Comparison of ENCODE assay signal across 20 cellular contexts in genomic region chr22:42428025-42428424, GRCh38. TPM values are rescaled to one million over a fixed set of nuclear protein-coding genes. Genes with fewer than 3 reads are reported as not detected.
"Had no signal": no experiment of that assay in that cellular context is flagged by ENCODE, and none has a peak within 500 bp of the region (broad histone marks: within the 10 kb centered on the region; RNA-seq: fewer than 3 reads in every experiment).

No MANE protein-coding gene starts in this region.

- H3K36me3 ChIP-seq: prostate gland, right lobe of liver, suprapubic skin, thyroid gland, upper lobe of left lung, uterus had no signal

- H3K36me3 Mint-ChIP-seq: naive thymus-derived CD4-positive, alpha-beta T cell; stimulated activated effector memory CD8-positive, alpha-beta T cell treated with anti-CD3 and anti-CD28 coated beads, Interleukin-12 subunit alpha, Interleukin-12 subunit beta, amount 100 ng/mL, for 72 hours had no signal

- H3K79me2 ChIP-seq: hepatocyte, parathyroid adenoma had no signal

- H3K9ac ChIP-seq: parathyroid adenoma had no signal

- H3K4me3 Mint-ChIP-seq: naive thymus-derived CD4-positive, alpha-beta T cell; stimulated activated effector memory CD8-positive, alpha-beta T cell treated with anti-CD3 and anti-CD28 coated beads, Interleukin-12 subunit alpha, Interleukin-12 subunit beta, amount 100 ng/mL, for 72 hours had no signal

- H3K27me3 ChIP-seq: hepatocyte, right lobe of liver, thyroid gland, upper lobe of left lung, uterus had no signal

- DNase-seq: dermis blood vessel endothelial cell; foreskin melanocyte; head of caudate nucleus; kidney; left colon; naive thymus-derived CD4-positive, alpha-beta T cell; occipital lobe; right lobe of liver; stimulated activated CD4-positive, alpha-beta T cell treated with anti-CD3 and anti-CD28 coated beads, Interleukin-4, amount 100 ng/mL, for 1 hour; stimulated activated CD8-positive, alpha-beta memory T cell treated with anti-CD3 and anti-CD28 coated beads, Interleukin-4, amount 100 ng/mL, for 48 hours; stimulated activated naive CD8-positive, alpha-beta T cell treated with anti-CD3 and anti-CD28 coated beads, Interleukin-15, Interleukin-2, amounts not matched to agents 100 U/mL and 50 U/mL, for 24 hours; thyroid gland; upper lobe of left lung; uterus had no signal

- H3K9me3 Mint-ChIP-seq: naive thymus-derived CD4-positive, alpha-beta T cell; stimulated activated effector memory CD8-positive, alpha-beta T cell treated with anti-CD3 and anti-CD28 coated beads, Interleukin-12 subunit alpha, Interleukin-12 subunit beta, amount 100 ng/mL, for 72 hours had no signal

- H3K27ac Mint-ChIP-seq: naive thymus-derived CD4-positive, alpha-beta T cell; stimulated activated effector memory CD8-positive, alpha-beta T cell treated with anti-CD3 and anti-CD28 coated beads, Interleukin-12 subunit alpha, Interleukin-12 subunit beta, amount 100 ng/mL, for 72 hours had no signal

- H3K4me1 Mint-ChIP-seq: stimulated activated effector memory CD8-positive, alpha-beta T cell treated with anti-CD3 and anti-CD28 coated beads, Interleukin-12 subunit alpha, Interleukin-12 subunit beta, amount 100 ng/mL, for 72 hours had no signal

- H3K4me2 ChIP-seq: hepatocyte had no signal

- H3K27ac ChIP-seq: hepatocyte, parathyroid adenoma, prostate gland, right lobe of liver, suprapubic skin, thyroid gland, upper lobe of left lung, uterus had no signal

- H3K4me3 ChIP-seq: hepatocyte, prostate gland, right lobe of liver, suprapubic skin, thyroid gland, upper lobe of left lung, uterus had no signal

- H2AFZ ChIP-seq: hepatocyte, parathyroid adenoma had no signal

- H3K9me3 ChIP-seq: prostate gland, right lobe of liver, suprapubic skin, thyroid gland, upper lobe of left lung, uterus had no signal

- H3K4me1 ChIP-seq: parathyroid adenoma, prostate gland, right lobe of liver, uterus had no signal

- ATAC-seq: left colon; naive thymus-derived CD4-positive, alpha-beta T cell; right lobe of liver; stimulated activated effector memory CD8-positive, alpha-beta T cell treated with anti-CD3 and anti-CD28 coated beads, Interleukin-12 subunit alpha, Interleukin-12 subunit beta, amount 100 ng/mL, for 72 hours; stimulated activated naive CD8-positive, alpha-beta T cell treated with anti-CD3 and anti-CD28 coated beads, Interleukin-15, Interleukin-2, amounts not matched to agents 100 U/mL and 50 U/mL, for 24 hours had no signal

RNA-seq across cellular contexts. Expression of gene NFAM1, which starts 4.2 kb away (rescaled TPM):
- total RNA-seq: dermis blood vessel endothelial cell, lung microvascular endothelial cell had no signal
